9 cellular contexts compared by ENCODE assay signal in the genomic region with DNA sequence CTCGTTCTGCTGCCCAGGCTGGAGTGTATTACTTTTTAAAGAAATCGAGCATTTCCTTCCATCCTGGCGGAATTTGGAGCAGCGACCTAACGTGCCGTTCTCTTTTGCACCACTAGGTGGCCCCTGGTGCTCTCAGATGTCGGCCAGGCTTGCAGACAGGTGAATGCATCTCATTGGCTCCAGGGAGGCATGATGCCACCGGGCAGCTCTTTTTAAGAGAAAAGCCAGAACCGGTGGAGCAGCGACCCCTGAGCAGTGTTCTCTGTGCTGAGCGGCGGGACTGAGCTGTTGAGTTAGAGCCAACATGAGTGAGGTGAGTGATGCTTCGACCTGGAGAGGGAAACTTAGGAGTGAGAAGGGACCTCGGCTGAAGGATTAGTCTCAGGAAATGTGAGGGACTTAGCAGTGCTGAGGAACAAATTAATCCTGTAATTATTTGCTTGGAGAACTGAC. TPM values are rescaled to one million over a fixed set of nuclear protein-coding genes. Genes with fewer than 3 reads are reported as not detected.
A peak's percentile ranks its signal among the peaks of the same experiment; 100 is the strongest.
DNase-seq lines count a peak whose midpoint lies in the region; ATAC-seq and TF ChIP-seq lines count a peak whose summit lies in the region.
"Had no signal": no experiment of that assay in that cellular context is flagged by ENCODE, and none has a peak within 500 bp of the region (broad histone marks: within the 10 kb centered on the region; RNA-seq: fewer than 3 reads in every experiment).

A gene (plus strand): TSS at position 241 of the 453 bp plus-strand sequence. CDS start 64 bp downstream, at position 305.

- no peak for ATAC-seq in effector memory CD8-positive, alpha-beta T cell (replicated peaks)
- no peak for ATAC-seq in GM21526 (IDR thresholded peaks at IDR 0.05; ENCODE audit: low FRiP score, unreplicated experiment)

- no peak within 1 kb of the TSS for H3K4me2 ChIP-seq in OCI-LY3 (ENCODE audit: low read length)

- peaks cover 72% of the 10 kb centered on the region for H3K27me3 Mint-ChIP-seq in MCF 10A (ENCODE audit: insufficient read depth, unreplicated experiment)
- H3K27me3 Mint-ChIP-seq in effector memory CD8-positive, alpha-beta T cell, result peaks cover 6 to 8% of the 10 kb centered on the region in 2 donors

- DNase-seq in DMS79 treated with DMSO at 0.1 percent for 48 hours (lab: John Stamatoyannopoulos, UW) (peak; percentile 86), MCF 10A (ENCODE audit: unreplicated experiment) (peak; percentile 32), kidney glomerular epithelial cell (lab: John Stamatoyannopoulos, UW) (peak; percentile 57)
- peak; percentile 8 for DNase-seq in stimulated activated CD4-positive, alpha-beta T cell treated with anti-CD3 and anti-CD28 coated beads, Interleukin-4, amount 100 ng/mL, for 24 hours
- no peak for DNase-seq in effector memory CD8-positive, alpha-beta T cell

- no peaks in the 10 kb centered on the region for H3K36me3 Mint-ChIP-seq in MCF 10A (ENCODE audit: insufficient read depth, unreplicated experiment)
- H3K36me3 Mint-ChIP-seq in effector memory CD8-positive, alpha-beta T cell (ENCODE audit: insufficient read depth), result no peaks in the 10 kb centered on the region

- no peak within 1 kb of the TSS for H3K27ac ChIP-seq in HUES48 (ENCODE audit: low read depth, low read length)
- no peak within 1 kb of the TSS for H3K27ac ChIP-seq in OCI-LY3 (ENCODE audit: low read length)

- H2AFZ ChIP-seq in OCI-LY3 (ENCODE audit: low read depth, low read length), result no peak within 1 kb of the TSS

- H3K36me3 ChIP-seq in HUES48 (ENCODE audit: control insufficient read depth, insufficient read depth, low read length) (no peaks in the 10 kb centered on the region), OCI-LY3 (replicated peaks; ENCODE audit: low read depth, low read length) (no peaks in the 10 kb centered on the region)

- H3K9me3 Mint-ChIP-seq in MCF 10A (ENCODE audit: unreplicated experiment), result no peaks in the 10 kb centered on the region
- peaks cover 0 to 7% of the 10 kb centered on the region in 2 donors for H3K9me3 Mint-ChIP-seq in effector memory CD8-positive, alpha-beta T cell
- H3K9me3 Mint-ChIP-seq: T-helper 1 cell treated with Interleukin-12 subunit alpha and Interleukin-12 subunit beta and Interleukin-4 antibody, amounts not matched to agents 30 μg/mL and 1 μg/mL, for 36 hours had no signal

- no peak within 1 kb of the TSS for H3K27ac Mint-ChIP-seq in MCF 10A (ENCODE audit: low read depth, unreplicated experiment)
- H3K27ac Mint-ChIP-seq in effector memory CD8-positive, alpha-beta T cell, result peak within 1 kb of the TSS in 1 of 2 donors; percentile 58
- H3K27ac Mint-ChIP-seq: T-helper 1 cell treated with Interleukin-12 subunit alpha and Interleukin-12 subunit beta and Interleukin-4 antibody, amounts not matched to agents 30 μg/mL and 1 μg/mL, for 36 hours had no signal

- H3K79me2 ChIP-seq in OCI-LY3 (ENCODE audit: low read length), result no peaks in the 10 kb centered on the region

- H3K4me3 ChIP-seq in HUES48 (ENCODE audit: low read depth, low read length) (0 out of 2 replicates have a peak within 1 kb of the TSS, but pooled peaks have one; percentile 9), OCI-LY3 (ENCODE audit: low read length) (no peak within 1 kb of the TSS)

- H3K27me3 ChIP-seq in HUES48 (ENCODE audit: control insufficient read depth, insufficient read depth, low read length) (peaks cover 6% of the 10 kb centered on the region; the same call in 1 of the 2 replicates), OCI-LY3 (ENCODE audit: low read depth, low read length) (no peaks in the 10 kb centered on the region)

- H4K20me1 ChIP-seq in OCI-LY3 (ENCODE audit: insufficient read depth, low read length), result no peaks in the 10 kb centered on the region

- H3K4me1 Mint-ChIP-seq in MCF 10A (ENCODE audit: insufficient read depth, unreplicated experiment), result no peaks in the 10 kb centered on the region
- peaks cover 0 to 2% of the 10 kb centered on the region in 2 donors for H3K4me1 Mint-ChIP-seq in effector memory CD8-positive, alpha-beta T cell (ENCODE audit: low read depth in 2 of 2)

- CTCF ChIA-PET in MCF 10A (lab: Yijun Ruan, JAX), result interaction anchor here (0.6 to 6.0 kb wide), 56 partner anchors 9 to 1464 kb away, joined by 3 to 130 read pairs (median 4); no protein-coding TSS in a partner anchor

- no peak within 1 kb of the TSS for H3K4me3 Mint-ChIP-seq in MCF 10A (ENCODE audit: unreplicated experiment)
- no peak within 1 kb of the TSS for H3K4me3 Mint-ChIP-seq in effector memory CD8-positive, alpha-beta T cell
- H3K4me3 Mint-ChIP-seq: T-helper 1 cell treated with Interleukin-12 subunit alpha and Interleukin-12 subunit beta and Interleukin-4 antibody, amounts not matched to agents 30 μg/mL and 1 μg/mL, for 36 hours had no signal

- H3K9ac ChIP-seq in HUES48 (ENCODE audit: low read depth, low read length) (no peak within 1 kb of the TSS), OCI-LY3 (ENCODE audit: low read length) (no peak within 1 kb of the TSS)

- POLR2A ChIA-PET in MCF 10A (lab: Yijun Ruan, JAX), result interaction anchor here (1.0 kb wide), 1 partner anchor 250 kb away, joined by 3 read pairs; no protein-coding TSS in a partner anchor

- H3K9me3 ChIP-seq in HUES48 (ENCODE audit: control insufficient read depth, insufficient read depth, low read length) (no peaks in the 10 kb centered on the region), OCI-LY3 (ENCODE audit: insufficient read depth, low read length) (no peaks in the 10 kb centered on the region)

- intact Hi-C loops in MCF 10A (cut with micrococcal nuclease), result loop anchor here (1.0 kb wide), 2 partner anchors 79 to 254 kb away; no protein-coding TSS in a partner anchor

- TF ChIP-seq CTCF in OCI-LY3 (IDR thresholded peaks at IDR 0.05; ENCODE audit: low read depth, low read length) (peak; percentile 64), MCF 10A (IDR thresholded peaks at IDR 0.05; ENCODE audit: unreplicated experiment) (peak; percentile 76)

- H3K4me1 ChIP-seq in HUES48 (ENCODE audit: control insufficient read depth, insufficient read depth, low read length), result no peaks in the 10 kb centered on the region
- H3K4me1 ChIP-seq in OCI-LY3 (ENCODE audit: low read length), result no peaks in the 10 kb centered on the region

- no TSS peak for BruUV-seq in MCF 10A (replicated peaks; lab: Mats Ljungman, UMichigan)

RNA-seq across cellular contexts. Expression of the gene that starts here (rescaled TPM):
- total RNA-seq in MCF 10A (2022), result not detected in 2 replicates

Comparison
In these comparisons a context has a peak if more than half of its experiments do, and no peak if none do; other contexts are left out.
1. Peak in DNase-seq in MCF 10A; RNA of the gene not detected or under 1 TPM.
2. DNase-seq: peak in DMS79 treated with DMSO at 0.1 percent for 48 hours (single experiment), kidney glomerular epithelial cell (single experiment) and stimulated activated CD4-positive, alpha-beta T cell treated with anti-CD3 and anti-CD28 coated beads, Interleukin-4, amount 100 ng/mL, for 24 hours (single experiment); none in effector memory CD8-positive, alpha-beta T cell (0 of 3).